In genomic region chr3:114567774-114568173, GRCh38 we compare ENCODE assay signal across 2 cellular contexts.
A peak's percentile ranks its signal among the peaks of the same experiment; 100 is the strongest.
TF ChIP-seq lines count a peak whose summit lies in the region.

No MANE protein-coding gene starts in this region.

TF ChIP-seq in HCT116, 20 proteins besides CTCF, POLR2A, EP300 and RAD21 (continued from another document):
- TF ChIP-seq EGR1 (IDR thresholded peaks at IDR 0.05; ENCODE audit: low read depth) (no peak), ZBTB33 (IDR thresholded peaks at IDR 0.05; ENCODE audit: extremely low read depth, insufficient replicate concordance, low read length) (no peak), YY1 (IDR thresholded peaks at IDR 0.05; ENCODE audit: extremely low read depth, insufficient replicate concordance, low read depth, low read length) (no peak), ATF3 (IDR thresholded peaks at IDR 0.05) (no peak), ZFX (IDR thresholded peaks at IDR 0.05) (no peak), CBX3 (IDR thresholded peaks at IDR 0.05; ENCODE audit: low read depth) (no peak), MAX (IDR thresholded peaks at IDR 0.05) (no peak)

TF ChIP-seq in liver, 16 proteins besides CTCF, POLR2A, EP300 and RAD21:
- TF ChIP-seq ATF3 (IDR thresholded peaks at IDR 0.05) (no peak), HNF4A (conservative IDR thresholded peaks at IDR 0.05) (peak; percentile 29 to 56), YY1 (IDR thresholded peaks at IDR 0.05) (no peak)
